2 cellular contexts compared by ENCODE assay signal in the genomic region with DNA sequence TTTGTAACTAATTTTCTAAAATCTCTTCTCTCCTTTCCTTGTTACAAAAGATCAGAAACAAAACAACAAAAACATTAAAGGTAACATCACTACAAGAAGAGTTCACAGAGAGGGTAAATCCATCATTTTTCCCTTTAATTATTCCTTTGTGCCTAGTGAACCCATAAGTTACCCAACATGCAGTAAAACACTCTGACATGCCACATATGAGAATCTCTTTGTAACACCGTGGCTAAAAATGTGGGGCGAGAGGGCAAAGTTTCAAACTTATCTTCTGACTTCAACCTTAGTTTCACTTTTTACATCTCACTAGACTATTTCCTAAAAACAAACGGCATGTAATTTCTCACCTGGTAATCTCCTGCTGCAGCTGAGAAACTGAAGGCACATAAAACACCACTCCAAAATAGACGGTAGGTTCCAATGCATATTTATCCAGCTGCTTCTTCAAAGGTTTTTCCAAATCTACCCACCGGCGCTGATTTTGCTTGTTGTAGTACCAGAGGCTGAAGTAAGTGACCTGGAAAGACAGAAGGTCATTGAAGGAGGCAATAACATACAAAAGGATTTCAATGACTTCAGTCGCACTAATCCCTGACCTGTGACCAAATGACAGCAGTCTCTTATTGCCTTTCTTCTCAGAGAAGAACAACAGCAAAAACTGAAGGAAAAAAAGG.
TF ChIP-seq lines count a peak whose summit lies in the region.

No MANE protein-coding gene starts in this region.

TF ChIP-seq in IMR-90, 13 proteins besides CTCF, POLR2A, EP300 and RAD21:
- no peak for TF ChIP-seq USF2 (IDR thresholded peaks at IDR 0.05; ENCODE audit: low read depth, low read length)
- no peak for TF ChIP-seq CHD1 (IDR thresholded peaks at IDR 0.05; ENCODE audit: low read depth, low read length)
- no peak for TF ChIP-seq FOS (IDR thresholded peaks at IDR 0.05; ENCODE audit: low read depth, low read length)
- no peak for TF ChIP-seq RFX5 (IDR thresholded peaks at IDR 0.05; ENCODE audit: low read depth, low read length)
- no peak for TF ChIP-seq MXI1 (IDR thresholded peaks at IDR 0.05; ENCODE audit: borderline replicate concordance, low read depth, low read length)
- TF ChIP-seq ELK1 (IDR thresholded peaks at IDR 0.05; ENCODE audit: borderline replicate concordance, low read depth, low read length) = no peak
- no peak for TF ChIP-seq MAZ (IDR thresholded peaks at IDR 0.05; ENCODE audit: borderline replicate concordance, low read depth, low read length)
- no peak for TF ChIP-seq RCOR1 (IDR thresholded peaks at IDR 0.05; ENCODE audit: insufficient replicate concordance, low read length)
- TF ChIP-seq NFE2L2 (IDR thresholded peaks at IDR 0.05; ENCODE audit: low read depth, low read length) = no peak

TF ChIP-seq in endothelial cell of umbilical vein, 7 proteins besides CTCF, POLR2A, EP300 and RAD21:
- no peak for TF ChIP-seq EZH2 (IDR thresholded peaks at IDR 0.05; ENCODE audit: borderline replicate concordance, low read depth, low read length, severe bottlenecking)
- no peak for TF ChIP-seq MAX (IDR thresholded peaks at IDR 0.05; ENCODE audit: insufficient read depth, insufficient read length)
- no peak for TF ChIP-seq FOS (IDR thresholded peaks at IDR 0.05; ENCODE audit: borderline replicate concordance, insufficient read depth, low read length)
- no peak for TF ChIP-seq POLR2AphosphoS5 (IDR thresholded peaks at IDR 0.05; ENCODE audit: insufficient read depth, low read depth, low read length)
